In genomic region chrX:139936259-139936658, GRCh38 we compare ENCODE assay signal across 20 cellular contexts. TPM values are rescaled to one million over a fixed set of nuclear protein-coding genes. Genes with fewer than 3 reads are reported as not detected.
DNase-seq lines count a peak whose midpoint lies in the region; ATAC-seq and TF ChIP-seq lines count a peak whose summit lies in the region.
"Had no signal": no experiment of that assay in that cellular context is flagged by ENCODE, and none has a peak within 500 bp of the region (broad histone marks: within the 10 kb centered on the region; RNA-seq: fewer than 3 reads in every experiment).

No MANE protein-coding gene starts in this region.

- TF ChIP-seq POLR2A in ovary (IDR thresholded peaks at IDR 0.05): no peak

- peaks cover 2% of the 10 kb centered on the region for H3K4me1 ChIP-seq in ovary (ENCODE audit: insufficient read depth)
- H3K4me1 ChIP-seq: pancreas had no signal

- no peak overlapping the region for H3K4me3 Mint-ChIP-seq in progenitor cell of endocrine pancreas (ENCODE audit: low read depth)
- H3K4me3 Mint-ChIP-seq: CD8-positive, alpha-beta memory T cell; T-helper 17 cell; type B pancreatic cell had no signal

- H3K27me3 Mint-ChIP-seq in progenitor cell of endocrine pancreas: no peaks in the 10 kb centered on the region
- H3K27me3 Mint-ChIP-seq: T-helper 17 cell, type B pancreatic cell had no signal

- ATAC-seq in HG03378 (IDR thresholded peaks at IDR 0.05; ENCODE audit: unreplicated experiment) (no peak), GM19395 (IDR thresholded peaks at IDR 0.05; ENCODE audit: unreplicated experiment) (no peak)
- ATAC-seq: activated CD4-positive, CD25-positive, alpha-beta regulatory T cell treated with anti-CD3 and anti-CD28 coated beads, Interleukin-2, amount 50 U/mL, for 24 hours; pancreas; T-helper 17 cell had no signal

- peak; percentile 18 for TF ChIP-seq CTCF in choroid plexus epithelial cell (conservative IDR thresholded peaks at IDR 0.05; ENCODE audit: low read depth, low read length)
- TF ChIP-seq CTCF in progenitor cell of endocrine pancreas (IDR thresholded peaks at IDR 0.05; ENCODE audit: unreplicated experiment): peak; percentile 31
- TF ChIP-seq CTCF in ovary (IDR thresholded peaks at IDR 0.05): no peak

- intact Hi-C loops in ovary (cut with DNase I): no loop called here

- H3K9me3 ChIP-seq in ovary: no peaks in the 10 kb centered on the region
- H3K9me3 ChIP-seq: pancreas had no signal

- H3K36me3 ChIP-seq in ovary: no peaks in the 10 kb centered on the region
- H3K36me3 ChIP-seq: pancreas had no signal

- H3K4me1 Mint-ChIP-seq in progenitor cell of endocrine pancreas (ENCODE audit: low read depth): peaks cover 6% of the 10 kb centered on the region

- no peaks in the 10 kb centered on the region for H3K9me3 Mint-ChIP-seq in progenitor cell of endocrine pancreas (ENCODE audit: low read depth)
- H3K9me3 Mint-ChIP-seq: CD8-positive, alpha-beta memory T cell; type B pancreatic cell had no signal

- H3K27me3 ChIP-seq in ovary: no peaks in the 10 kb centered on the region
- H3K27me3 ChIP-seq: pancreas had no signal

- no peak overlapping the region for H3K27ac Mint-ChIP-seq in progenitor cell of endocrine pancreas
- H3K27ac Mint-ChIP-seq: T-helper 17 cell, type B pancreatic cell had no signal

- DNase-seq in SKM-1 treated with dmso at 0.1 percent for 144 hours (lab: John Stamatoyannopoulos, UW; ENCODE audit: unreplicated experiment): peak; percentile 9
- no peak for DNase-seq in SKM-1 (lab: John Stamatoyannopoulos, UW; ENCODE audit: unreplicated experiment)
- DNase-seq in M059J (ENCODE audit: low read depth): peak; percentile 6
- no peak for DNase-seq in choroid plexus epithelial cell (ENCODE audit: low read depth)
- no peak for DNase-seq in progenitor cell of endocrine pancreas (ENCODE audit: low spot score, unreplicated experiment)
- DNase-seq in ovary: no peak
- DNase-seq: CD8-positive, alpha-beta memory T cell; kidney glomerular epithelial cell; pancreas; small intestine; stimulated activated naive CD4-positive, alpha-beta T cell treated with Interleukin-2 at 50 U/mL for 16 hours; T-helper 17 cell had no signal

- no peaks in the 10 kb centered on the region for H3K36me3 Mint-ChIP-seq in progenitor cell of endocrine pancreas (ENCODE audit: insufficient read depth)
- H3K36me3 Mint-ChIP-seq: type B pancreatic cell had no signal

- no peak overlapping the region for H3K4me3 ChIP-seq in choroid plexus epithelial cell (ENCODE audit: low read depth, low read length)
- H3K4me3 ChIP-seq in ovary: no peak overlapping the region
- H3K4me3 ChIP-seq: coronary artery, pancreas had no signal

- H3K27ac ChIP-seq in ovary: no peak overlapping the region
- H3K27ac ChIP-seq: coronary artery, epithelial cell of prostate, pancreas had no signal

- no peak for TF ChIP-seq EP300 in ovary (IDR thresholded peaks at IDR 0.05)

RNA-seq across cellular contexts. Expression of gene ATP11C, which starts 3.4 kb away (rescaled TPM):
- total RNA-seq in M059J (2014; rRNA removed; shearing (Covaris generic)): 41.0 and 46.3 TPM in 2 replicates
- 36.5 and 38.3 TPM in 2 replicates for total RNA-seq in progenitor cell of endocrine pancreas
- 10 to 100 TPM; 19.9 to 34.7 (median 23.8) TPM for total RNA-seq in ovary
- 10 to 100 TPM; 13.0 to 17.5 TPM for polyA plus RNA-seq in ovary
- total RNA-seq: G401 had no signal

RNA-seq across cellular contexts. Expression of gene CXorf66, which starts 29.1 kb away (rescaled TPM):
- not detected in 2 replicates for total RNA-seq in M059J (2014; rRNA removed; shearing (Covaris generic))
- total RNA-seq in progenitor cell of endocrine pancreas (not detected in 2 replicates), ovary (not detected)
- polyA plus RNA-seq in ovary: not detected
- total RNA-seq: CD8-positive, alpha-beta memory T cell; G401; pancreas; T-helper 17 cell had no signal
- polyA plus RNA-seq: AG04450; CD8-positive, alpha-beta memory T cell; pancreas; small intestine had no signal

Comparison
In these comparisons a context has a peak if more than half of its experiments do, and no peak if none do; other contexts are left out.
1. DNase-seq: peak in SKM-1 treated with dmso at 0.1 percent for 144 hours (single experiment) and M059J (single experiment); none in SKM-1 (single experiment), choroid plexus epithelial cell (single experiment), progenitor cell of endocrine pancreas (single experiment) and ovary (0 of 5).
2. CTCF ChIP-seq: peak in choroid plexus epithelial cell (single experiment) and progenitor cell of endocrine pancreas (single experiment); none in ovary (0 of 3).